ENCODE assay signal across 8 cellular contexts in genomic region chr4:10456270-10457254, GRCh38. TPM values are rescaled to one million over a fixed set of nuclear protein-coding genes. Genes with fewer than 3 reads are reported as not detected.
DNase-seq lines count a peak whose midpoint lies in the region; ATAC-seq, FAIRE-seq and TF ChIP-seq lines count a peak whose summit lies in the region.

No MANE protein-coding gene starts in this region.

- 16 to 34% methylated on average over 22 to 73 of the region's 106 CpGs for WGBS in lower leg skin, 2 donors

- H3K9ac ChIP-seq in HUES6 (ENCODE audit: low read length) (peak overlapping the region; percentile 69), colonic mucosa (ENCODE audit: low read depth in 2 of 2, low read length in 2 of 2) (peak overlapping the region in 1 of 2 donors; percentile 68)

- peaks cover 2% of the 10 kb centered on the region; the same call in 1 of the 2 replicates for H3K9me3 ChIP-seq in DOHH2 (ENCODE audit: control insufficient read depth, insufficient read depth, low read length)
- no peaks in the 10 kb centered on the region for H3K9me3 ChIP-seq in HUES6 (ENCODE audit: control insufficient read depth, insufficient read depth, low read depth, low read length)
- H3K9me3 ChIP-seq in colonic mucosa = no peaks in the 10 kb centered on the region

- H3K4me1 ChIP-seq in DOHH2 (ENCODE audit: control insufficient read depth, low read length) (peaks cover 21% of the 10 kb centered on the region), HUES6 (ENCODE audit: control insufficient read depth, insufficient read depth, low read length) (peaks cover 37% of the 10 kb centered on the region), colonic mucosa (peaks cover 3% of the 10 kb centered on the region)

- H3K27me3 ChIP-seq in DOHH2 (ENCODE audit: control insufficient read depth, low read length) (no peaks in the 10 kb centered on the region), HUES6 (ENCODE audit: control insufficient read depth, insufficient read depth, low read length) (peaks cover 58% of the 10 kb centered on the region), colonic mucosa (peaks cover under 1% of the 10 kb centered on the region)

- TF ChIP-seq POLR2A in lower leg skin (IDR thresholded peaks at IDR 0.05) (no peak), H54 (IDR thresholded peaks at IDR 0.05; ENCODE audit: low read depth, low read length) (no peak)

- H3K9me2 ChIP-seq in DOHH2 (replicated peaks; ENCODE audit: control insufficient read depth, low read length) = no peaks in the 10 kb centered on the region

- ATAC-seq in GM21390 (IDR thresholded peaks at IDR 0.05; ENCODE audit: unreplicated experiment) = peak; percentile 58

- no peak for TF ChIP-seq CTCF in DOHH2 (IDR thresholded peaks at IDR 0.05; ENCODE audit: low read depth, low read length, poor library complexity, severe bottlenecking)
- no peak for TF ChIP-seq CTCF in colonic mucosa (IDR thresholded peaks at IDR 0.05)
- TF ChIP-seq CTCF in lower leg skin (IDR thresholded peaks at IDR 0.05) = no peak

- no peaks in the 10 kb centered on the region for H4K20me1 ChIP-seq in DOHH2 (ENCODE audit: control insufficient read depth, insufficient read depth, low read depth, low read length)

- DNase-seq in activated CD4-positive, CD25-positive, alpha-beta regulatory T cell treated with anti-CD3 and anti-CD28 coated beads, Interleukin-2, amount 50 U/mL, for 72 hours = peak; percentile 71
- DNase-seq in colonic mucosa (peak; percentile 68), lower leg skin (ENCODE audit: low spot score in 2 of 2) (no peak), H54 (ENCODE audit: insufficient read length, low spot score) (no peak)
- peak; percentile 33 for DNase-seq in stimulated activated CD8-positive, alpha-beta memory T cell treated with anti-CD3 and anti-CD28 coated beads, Interleukin-12 subunit alpha, Interleukin-12 subunit beta, amount 100 ng/mL, for 4 hours (ENCODE audit: low read depth)

- 0 out of 2 replicates have a peak, but pooled peaks cover 2% of the 10 kb centered on the region for H3F3A ChIP-seq in DOHH2 (ENCODE audit: control insufficient read depth, insufficient read depth)

- peak overlapping the region; percentile 75 for H3K4me2 ChIP-seq in DOHH2 (ENCODE audit: low read length)

- H3K36me3 ChIP-seq in DOHH2 (ENCODE audit: control insufficient read depth, low read length) (peaks cover 25% of the 10 kb centered on the region), HUES6 (ENCODE audit: control insufficient read depth, insufficient read depth, low read length) (peaks cover 29% of the 10 kb centered on the region), colonic mucosa (no peaks in the 10 kb centered on the region)

- H3K4me3 ChIP-seq in DOHH2 (ENCODE audit: low read length) (peak overlapping the region; percentile 76), HUES6 (ENCODE audit: low read depth, low read length) (peak overlapping the region; percentile 76), colonic mucosa (peak overlapping the region; percentile 55), lower leg skin (ENCODE audit: low read depth, poor library complexity, severe bottlenecking) (peak overlapping the region; percentile 46)

- FAIRE-seq in H54 (lab: Jason Lieb, UNC) = no peak

- H3K27ac ChIP-seq in DOHH2 (ENCODE audit: low read depth, low read length) (no peak overlapping the region), HUES6 (ENCODE audit: low read depth, low read length) (no peak overlapping the region), colonic mucosa (no peak overlapping the region)

- intact Hi-C loops in colonic mucosa (cut with DNase I) (no loop called here), lower leg skin (cut with DNase I; ENCODE audit: low total_unique reads) (no loop called here)

- peaks cover 22% of the 10 kb centered on the region for H3K79me2 ChIP-seq in DOHH2 (ENCODE audit: control insufficient read depth, low read length)

RNA-seq across cellular contexts. Expression of gene ZNF518B, which starts 0.7 kb away (rescaled TPM):
- total RNA-seq in colonic mucosa (10 to 100 TPM; 15.3 to 19.0 TPM), lower leg skin (10 to 100 TPM in 3 of 4 donors, 1 to 10 TPM in 1; 9.8 to 55.6 (median 26.4) TPM)

Comparison
In these comparisons a context has a peak if more than half of its experiments do, and no peak if none do; other contexts are left out.
1. DNase-seq: peak in activated CD4-positive, CD25-positive, alpha-beta regulatory T cell treated with anti-CD3 and anti-CD28 coated beads, Interleukin-2, amount 50 U/mL, for 72 hours (single experiment), colonic mucosa (single experiment) and stimulated activated CD8-positive, alpha-beta memory T cell treated with anti-CD3 and anti-CD28 coated beads, Interleukin-12 subunit alpha, Interleukin-12 subunit beta, amount 100 ng/mL, for 4 hours (single experiment); none in lower leg skin (0 of 2) and H54 (single experiment).
2. Peak in every context shown above with its lines, with median percentiles within 50 percentile points of each other: H3K4me3 ChIP-seq.